Comparison of ENCODE assay signal across 7 cellular contexts in the genomic region with DNA sequence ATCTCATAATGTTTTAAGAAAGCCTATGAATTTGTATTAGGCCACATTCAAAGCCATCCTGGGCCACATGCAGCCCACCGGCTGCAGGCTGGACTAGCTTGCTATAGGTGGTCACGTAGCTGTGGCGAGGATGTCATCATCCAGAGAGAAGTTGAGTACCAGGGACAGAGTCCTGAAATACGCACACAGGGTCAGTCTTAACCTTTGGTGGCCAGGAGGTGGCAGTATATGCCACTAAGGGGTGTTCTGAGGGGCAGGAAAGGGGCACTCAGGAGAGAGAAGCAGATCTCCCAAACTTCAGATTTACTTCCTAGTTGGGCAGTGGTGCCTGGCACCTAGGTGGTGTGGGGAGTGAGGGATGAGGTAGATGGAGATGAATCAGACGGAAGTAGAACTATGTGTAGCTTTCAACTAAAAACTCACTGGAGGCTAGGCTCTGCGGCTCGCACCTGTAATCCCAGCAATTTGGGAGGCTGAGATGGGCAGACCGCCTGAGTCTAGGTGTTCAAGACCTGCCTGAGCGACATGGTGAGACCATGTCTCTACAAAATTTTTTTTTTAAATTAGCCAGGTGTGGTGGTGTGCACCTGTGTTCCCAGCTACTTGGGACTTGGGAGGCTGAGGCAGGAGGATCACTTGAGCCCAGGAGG. TPM values are rescaled to one million over a fixed set of nuclear protein-coding genes. Genes with fewer than 3 reads are reported as not detected.
DNase-seq lines count a peak whose midpoint lies in the region; ATAC-seq and TF ChIP-seq lines count a peak whose summit lies in the region.

No MANE protein-coding gene starts in this region.

- no peak overlapping the region for H3K27ac Mint-ChIP-seq in activated naive CD8-positive, alpha-beta T cell treated with anti-CD3 and anti-CD28 coated beads for 36 hours
- H3K27ac Mint-ChIP-seq in glutamatergic neuron (ENCODE audit: unreplicated experiment): no peak overlapping the region

- no peak overlapping the region for H3K4me2 ChIP-seq in PC-9

- H3K36me3 ChIP-seq in GM06990 (ENCODE audit: control insufficient read depth, insufficient read depth, low read length) (no peaks in the 10 kb centered on the region), PC-9 (ENCODE audit: low read depth) (no peaks in the 10 kb centered on the region)

- TF ChIP-seq CTCF in GM06990 (IDR thresholded peaks at IDR 0.05; ENCODE audit: insufficient read depth, low read length, poor library complexity, severe bottlenecking): peak; percentile 80
- TF ChIP-seq CTCF in PC-9 (conservative IDR thresholded peaks at IDR 0.05): peak; percentile 90
- peak; percentile 82 for TF ChIP-seq CTCF in glutamatergic neuron (IDR thresholded peaks at IDR 0.05; ENCODE audit: partially characterized antibody, unreplicated experiment)

- no peak overlapping the region for H3K4me3 ChIP-seq in GM06990 (replicated peaks; ENCODE audit: low read depth, low read length)
- H3K4me3 ChIP-seq in PC-9: no peak overlapping the region

- H3K27me3 ChIP-seq in GM06990 (replicated peaks; ENCODE audit: control insufficient read depth, insufficient read depth, low read length): peaks cover 4% of the 10 kb centered on the region
- no peaks in the 10 kb centered on the region for H3K27me3 ChIP-seq in PC-9 (ENCODE audit: insufficient read depth, low read depth)

- intact Hi-C loops in PC-9 (cut with micrococcal nuclease; ENCODE audit: unreplicated experiment) (loop anchor here (1.0 to 2.0 kb wide), 2 partner anchors 36 to 169 kb away; no protein-coding TSS in a partner anchor), posterior cingulate gyrus (cut with DNase I) (loop anchor here (1.0 to 10.0 kb wide), 3 partner anchors 36 to 213 kb away; no protein-coding TSS in a partner anchor)

- H3K9me3 Mint-ChIP-seq in activated naive CD8-positive, alpha-beta T cell treated with anti-CD3 and anti-CD28 coated beads for 36 hours: no peaks in the 10 kb centered on the region
- no peaks in the 10 kb centered on the region for H3K9me3 Mint-ChIP-seq in glutamatergic neuron (ENCODE audit: unreplicated experiment)

- H3K4me1 Mint-ChIP-seq in activated naive CD8-positive, alpha-beta T cell treated with anti-CD3 and anti-CD28 coated beads for 36 hours: peaks cover 4% of the 10 kb centered on the region
- peaks cover 11% of the 10 kb centered on the region for H3K4me1 Mint-ChIP-seq in glutamatergic neuron (ENCODE audit: low read depth, unreplicated experiment)

- no peaks in the 10 kb centered on the region for H3K9me2 ChIP-seq in PC-9 (ENCODE audit: insufficient read depth)

- BruUV-seq in PC-9 (replicated peaks; lab: Mats Ljungman, UMichigan): no TSS peak

- H3K36me3 Mint-ChIP-seq in activated naive CD8-positive, alpha-beta T cell treated with anti-CD3 and anti-CD28 coated beads for 36 hours: no peaks in the 10 kb centered on the region
- H3K36me3 Mint-ChIP-seq in glutamatergic neuron (ENCODE audit: unreplicated experiment): no peaks in the 10 kb centered on the region

- H3K27me3 Mint-ChIP-seq in activated naive CD8-positive, alpha-beta T cell treated with anti-CD3 and anti-CD28 coated beads for 36 hours: peaks cover 65% of the 10 kb centered on the region
- H3K27me3 Mint-ChIP-seq in glutamatergic neuron (ENCODE audit: unreplicated experiment): peaks cover 5% of the 10 kb centered on the region

- DNase-seq in GM06990 (ENCODE audit: extremely low read depth, insufficient read length): no peak
- peak; percentile 70 for DNase-seq in LoVo (ENCODE audit: low spot score)
- peak; percentile 48 to 62 for DNase-seq in PC-9
- DNase-seq in activated naive CD8-positive, alpha-beta T cell treated with anti-CD3 and anti-CD28 coated beads for 36 hours: peak; percentile 52
- peak; percentile 65 for DNase-seq in glutamatergic neuron
- peak in 7 of 10 donors; percentile 56 to 92 (median 74) for DNase-seq in posterior cingulate gyrus

- CTCF ChIA-PET in PC-9 (lab: Charles Lee): interaction anchor here (0.5 to 3.6 kb wide), 11 partner anchors 10 to 215 kb away, joined by 3 to 22 read pairs (median 3); no protein-coding TSS in a partner anchor

- peaks cover 15% of the 10 kb centered on the region for H3K4me1 ChIP-seq in PC-9 (replicated peaks; ENCODE audit: insufficient read depth)

- POLR2A ChIA-PET in PC-9 (lab: Charles Lee; ENCODE audit: unreplicated experiment): no interaction called here

- H3K79me2 ChIP-seq in PC-9 (ENCODE audit: low read depth): no peaks in the 10 kb centered on the region

- no peaks in the 10 kb centered on the region for H3K9me3 ChIP-seq in PC-9 (ENCODE audit: insufficient read depth, low read depth)

- H2AFZ ChIP-seq in PC-9: no peak overlapping the region

- H3K27ac ChIP-seq in PC-9: no peak overlapping the region

- H4K20me1 ChIP-seq in PC-9 (ENCODE audit: insufficient read depth): no peaks in the 10 kb centered on the region

- H3K4me3 Mint-ChIP-seq in activated naive CD8-positive, alpha-beta T cell treated with anti-CD3 and anti-CD28 coated beads for 36 hours: no peak overlapping the region
- H3K4me3 Mint-ChIP-seq in glutamatergic neuron (ENCODE audit: unreplicated experiment): no peak overlapping the region

- no peak for ATAC-seq in HG03432 (IDR thresholded peaks at IDR 0.05; ENCODE audit: unreplicated experiment)

- no peaks in the 10 kb centered on the region for H3F3A ChIP-seq in PC-9 (ENCODE audit: insufficient read depth, low read depth)

RNA-seq across cellular contexts. Expression of a gene that starts 16.3 kb away (rescaled TPM):
- 35.3 and 36.2 TPM in 2 replicates for total RNA-seq in PC-9 (2021)
- 1 to 10 TPM; 6.2 to 6.5 TPM for total RNA-seq in activated naive CD8-positive, alpha-beta T cell treated with anti-CD3 and anti-CD28 coated beads for 36 hours
- 1.7 TPM for total RNA-seq in glutamatergic neuron (ENCODE audit: unreplicated experiment)

RNA-seq across cellular contexts. Expression of a gene that starts 32.4 kb away (rescaled TPM):
- total RNA-seq in PC-9 (2021) (12.7 and 13.5 TPM in 2 replicates), glutamatergic neuron (ENCODE audit: unreplicated experiment) (1.1 TPM)
- under 1 TPM; 0.12 to 0.19 TPM for total RNA-seq in activated naive CD8-positive, alpha-beta T cell treated with anti-CD3 and anti-CD28 coated beads for 36 hours
